Comparison of ENCODE assay signal across 17 cellular contexts in genomic region chr1:169027607-169028320, GRCh38.
A peak's percentile ranks its signal among the peaks of the same experiment; 100 is the strongest.
DNase-seq lines count a peak whose midpoint lies in the region; ATAC-seq and FAIRE-seq lines count a peak whose summit lies in the region.
"Had no signal": no experiment of that assay in that cellular context is flagged by ENCODE, and none has a peak within 500 bp of the region (broad histone marks: within the 10 kb centered on the region; RNA-seq: fewer than 3 reads in every experiment).

No MANE protein-coding gene starts in this region.

- no peak for DNase-seq in stimulated activated CD4-positive, alpha-beta T cell treated with anti-CD3 and anti-CD28 coated beads, Interleukin-4, amount 100 ng/mL, for 1 hour
- no peak for DNase-seq in DMS153 treated with DMSO at 0.1 percent for 48 hours (lab: John Stamatoyannopoulos, UW; ENCODE audit: unreplicated experiment)
- no peak for DNase-seq in Karpas-422
- DNase-seq in G401 (ENCODE audit: low spot score) = no peak
- DNase-seq: activated CD8-positive, alpha-beta memory T cell treated with anti-CD3 and anti-CD28 coated beads, Interleukin-2, amount 10 ng/mL, durations not matched to agents 7 days and 5 days; activated naive CD4-positive, alpha-beta T cell; COR-L47; effector CD4-positive, alpha-beta T cell; NCI-H1930; NK-92 treated with Interleukin-12 subunit alpha and Interleukin-12 subunit beta, amount 100 ng/mL, for 24 hours; stimulated activated CD4-positive, alpha-beta T cell treated with anti-CD3 and anti-CD28 coated beads, Interleukin-12 subunit alpha, Interleukin-12 subunit beta, amount 100 ng/mL, for 4 hours; tibial artery had no signal

- no peaks in the 10 kb centered on the region for H3K27me3 ChIP-seq in BLaER1
- no peaks in the 10 kb centered on the region for H3K27me3 ChIP-seq in Karpas-422 (ENCODE audit: low read length)
- H3K27me3 ChIP-seq: tibial artery had no signal

- ATAC-seq in GM19395 (IDR thresholded peaks at IDR 0.05; ENCODE audit: unreplicated experiment) (peak; percentile 46), HG03095 (IDR thresholded peaks at IDR 0.05; ENCODE audit: unreplicated experiment) (peak; percentile 32)
- ATAC-seq: activated CD8-positive, alpha-beta memory T cell treated with anti-CD3 and anti-CD28 coated beads, Interleukin-2, amount 10 ng/mL, durations not matched to agents 7 days and 5 days had no signal

- peaks cover 23% of the 10 kb centered on the region for H3K4me1 ChIP-seq in BLaER1
- H3K4me1 ChIP-seq in Karpas-422 (ENCODE audit: low read length) = no peaks in the 10 kb centered on the region
- H3K4me1 ChIP-seq: tibial artery had no signal

- no peak overlapping the region for H2AFZ ChIP-seq in Karpas-422 (ENCODE audit: low read length)

- no peaks in the 10 kb centered on the region for H3K36me3 ChIP-seq in BLaER1
- H3K36me3 ChIP-seq in Karpas-422 (ENCODE audit: insufficient read depth, low read length) = no peaks in the 10 kb centered on the region
- H3K36me3 ChIP-seq: tibial artery had no signal

- in situ Hi-C loops in G401 (cut with HindIII; ENCODE audit: low sequenced_read_pairs) = no loop called here

- H3K9me3 ChIP-seq in BLaER1 (no peaks in the 10 kb centered on the region), Karpas-422 (ENCODE audit: low read length) (no peaks in the 10 kb centered on the region)
- H3K9me3 ChIP-seq: tibial artery had no signal

- no peaks in the 10 kb centered on the region for H3K9me2 ChIP-seq in Karpas-422 (replicated peaks; ENCODE audit: insufficient read depth, low read length)

- H3K27ac ChIP-seq in BLaER1 (no peak overlapping the region), Karpas-422 (ENCODE audit: low read length) (no peak overlapping the region)
- H3K27ac ChIP-seq: tibial artery, VCaP had no signal

- H4K20me1 ChIP-seq in BLaER1 = no peaks in the 10 kb centered on the region
- H4K20me1 ChIP-seq in Karpas-422 (ENCODE audit: insufficient read depth, low read depth, low read length) = no peaks in the 10 kb centered on the region

- FAIRE-seq in endometrium (lab: Jason Lieb, UNC) = peak; percentile 64

- H3K9ac ChIP-seq in BLaER1 (no peak overlapping the region), Karpas-422 (ENCODE audit: low read length) (no peak overlapping the region)

- peak overlapping the region; percentile 57 for H3K4me2 ChIP-seq in BLaER1
- no peak overlapping the region for H3K4me2 ChIP-seq in Karpas-422 (ENCODE audit: low read depth, low read length, poor library complexity, severe bottlenecking)

- H3K4me3 ChIP-seq in BLaER1 = no peak overlapping the region
- no peak overlapping the region for H3K4me3 ChIP-seq in Karpas-422 (ENCODE audit: low read length)
- H3K4me3 ChIP-seq: tibial artery had no signal

- no peaks in the 10 kb centered on the region for H3K79me2 ChIP-seq in Karpas-422 (ENCODE audit: low read length)
